12 cellular contexts compared by ENCODE assay signal in genomic region chr3:24678021-24678420, GRCh38.
DNase-seq lines count a peak whose midpoint lies in the region; ATAC-seq, FAIRE-seq and TF ChIP-seq lines count a peak whose summit lies in the region.
"Had no signal": no experiment of that assay in that cellular context is flagged by ENCODE, and none has a peak within 500 bp of the region (broad histone marks: within the 10 kb centered on the region; RNA-seq: fewer than 3 reads in every experiment).

No MANE protein-coding gene starts in this region.

- H3K23ac ChIP-seq in mesenchymal stem cell (ENCODE audit: low read length in 2 of 2), result no peak overlapping the region

- TF ChIP-seq CTCF in nephron progenitor cell (IDR thresholded peaks at IDR 0.05) (no peak), esophagus squamous epithelium (IDR thresholded peaks at IDR 0.05) (no peak)

- 25% methylated on average over 2 of the region's 2 CpGs for WGBS in mesenchymal stem cell
- WGBS in esophagus squamous epithelium, 2 donors, result 35 to 52% methylated on average over 2 of the region's 2 CpGs

- H3K79me1 ChIP-seq in mesenchymal stem cell (replicated peaks; ENCODE audit: low read length, poor library complexity, severe bottlenecking), result no peaks in the 10 kb centered on the region

- no peak overlapping the region for H2AK5ac ChIP-seq in mesenchymal stem cell (ENCODE audit: low read length, severe bottlenecking)

- H3K27ac ChIP-seq in mesenchymal stem cell (ENCODE audit: low read length, poor library complexity, severe bottlenecking) (peak overlapping the region; percentile 62), esophagus squamous epithelium (no peak overlapping the region)

- H3K36me3 Mint-ChIP-seq in T-helper 2 cell treated with Interferon-gamma antibody and Interleukin-4, amounts not matched to agents 5 μg/mL and 100 μg/mL, for 36 hours (ENCODE audit: low read depth), result no peaks in the 10 kb centered on the region
- no peaks in the 10 kb centered on the region for H3K36me3 Mint-ChIP-seq in nephron progenitor cell (ENCODE audit: low read depth)
- H3K36me3 Mint-ChIP-seq: brain had no signal

- DNase-seq in GM12892 (ENCODE audit: insufficient read length) (no peak), mesenchymal stem cell (no peak), nephron progenitor cell (no peak), sciatic nerve (ENCODE audit: low spot score) (no peak), esophagus squamous epithelium (lab: John Stamatoyannopoulos, UW) (no peak)
- DNase-seq in T-helper 2 cell treated with Interferon-gamma antibody and Interleukin-4, amounts not matched to agents 5 μg/mL and 100 μg/mL, for 36 hours (ENCODE audit: low spot score), result no peak
- DNase-seq in stimulated activated CD4-positive, alpha-beta T cell treated with anti-CD3 and anti-CD28 coated beads, Interleukin-15, amount 100 ng/mL, for 24 hours, result no peak
- DNase-seq: DMS79, midbrain, NCI-H1092 treated with DMSO at 0.1 percent for 48 hours had no signal

- H2BK12ac ChIP-seq in mesenchymal stem cell (ENCODE audit: low read length in 2 of 2), result no peak overlapping the region

- peak overlapping the region; percentile 57 for H3K4me2 ChIP-seq in mesenchymal stem cell (ENCODE audit: low read length, poor library complexity, severe bottlenecking)

- H3K9ac ChIP-seq in mesenchymal stem cell (ENCODE audit: low read length), result peak overlapping the region; percentile 73

- H3K9me3 Mint-ChIP-seq in T-helper 2 cell treated with Interferon-gamma antibody and Interleukin-4, amounts not matched to agents 5 μg/mL and 100 μg/mL, for 36 hours, result no peaks in the 10 kb centered on the region
- peaks cover 4% of the 10 kb centered on the region for H3K9me3 Mint-ChIP-seq in nephron progenitor cell

- peak overlapping the region; percentile 24 for H2BK120ac ChIP-seq in mesenchymal stem cell (ENCODE audit: low read depth, low read length)

- no peaks in the 10 kb centered on the region for H3K9me3 ChIP-seq in mesenchymal stem cell (ENCODE audit: control insufficient read depth, low read length)
- no peaks in the 10 kb centered on the region for H3K9me3 ChIP-seq in esophagus squamous epithelium

- H3K27ac Mint-ChIP-seq in T-helper 2 cell treated with Interferon-gamma antibody and Interleukin-4, amounts not matched to agents 5 μg/mL and 100 μg/mL, for 36 hours, result no peak overlapping the region
- H3K27ac Mint-ChIP-seq in nephron progenitor cell, result no peak overlapping the region

- no peaks in the 10 kb centered on the region for H3K27me3 ChIP-seq in mesenchymal stem cell (ENCODE audit: control insufficient read depth in 1 of 2, insufficient read depth in 1 of 2, low read length in 2 of 2)
- H3K27me3 ChIP-seq in esophagus squamous epithelium, result no peaks in the 10 kb centered on the region

- H2BK15ac ChIP-seq in mesenchymal stem cell (ENCODE audit: low read depth, poor library complexity, severe bottlenecking), result no peak overlapping the region

- H4K91ac ChIP-seq in mesenchymal stem cell (ENCODE audit: low read length), result no peak overlapping the region

- H3K4me3 ChIP-seq in mesenchymal stem cell (ENCODE audit: insufficient read depth in 1 of 2, low read depth in 1 of 2, low read length in 2 of 2) (peak overlapping the region in 1 of 2 experiments; percentile 60), esophagus squamous epithelium (no peak overlapping the region)

- H3K4me1 ChIP-seq in mesenchymal stem cell (ENCODE audit: control insufficient read depth, insufficient read depth, low read depth, low read length) (peaks cover 2% of the 10 kb centered on the region), esophagus squamous epithelium (peaks cover 0 to 8% (median under 1%) of the 10 kb centered on the region in 3 donors)

- no peaks in the 10 kb centered on the region for H3K36me3 ChIP-seq in mesenchymal stem cell (ENCODE audit: control insufficient read depth in 1 of 2, insufficient read depth in 2 of 2, low read depth in 1 of 2, low read length in 2 of 2)
- no peaks in the 10 kb centered on the region for H3K36me3 ChIP-seq in esophagus squamous epithelium

- peak overlapping the region; percentile 4 to 6 for H3K18ac ChIP-seq in mesenchymal stem cell (ENCODE audit: low read depth in 1 of 2, low read length in 2 of 2)

- H3K4me3 Mint-ChIP-seq in T-helper 2 cell treated with Interferon-gamma antibody and Interleukin-4, amounts not matched to agents 5 μg/mL and 100 μg/mL, for 36 hours, result peak overlapping the region; percentile 63
- no peak overlapping the region for H3K4me3 Mint-ChIP-seq in nephron progenitor cell
- H3K4me3 Mint-ChIP-seq: brain had no signal

- peaks cover 57% of the 10 kb centered on the region for H3K27me3 Mint-ChIP-seq in T-helper 2 cell treated with Interferon-gamma antibody and Interleukin-4, amounts not matched to agents 5 μg/mL and 100 μg/mL, for 36 hours (ENCODE audit: low read depth)
- peaks cover 6% of the 10 kb centered on the region for H3K27me3 Mint-ChIP-seq in nephron progenitor cell (ENCODE audit: low read depth, poor library complexity)

- H2AFZ ChIP-seq in mesenchymal stem cell (ENCODE audit: low read depth, low read length), result no peak overlapping the region

- H4K8ac ChIP-seq in mesenchymal stem cell (ENCODE audit: low read length), result no peak overlapping the region

- TF ChIP-seq POLR2A in GM12892 (IDR thresholded peaks at IDR 0.05; ENCODE audit: low read depth, low read length), result no peak
- no peak for TF ChIP-seq POLR2A in esophagus squamous epithelium (IDR thresholded peaks at IDR 0.05)

- FAIRE-seq in GM12892 (lab: Jason Lieb, UNC), result peak; percentile 17

- peaks cover 13% of the 10 kb centered on the region for H3K4me1 Mint-ChIP-seq in T-helper 2 cell treated with Interferon-gamma antibody and Interleukin-4, amounts not matched to agents 5 μg/mL and 100 μg/mL, for 36 hours (ENCODE audit: low read depth)
- no peaks in the 10 kb centered on the region for H3K4me1 Mint-ChIP-seq in nephron progenitor cell

- no peak overlapping the region for H2BK5ac ChIP-seq in mesenchymal stem cell (ENCODE audit: low read depth, low read length, poor library complexity, severe bottlenecking)

- intact Hi-C loops in sciatic nerve (cut with DNase I) (no loop called here), esophagus squamous epithelium (cut with DNase I) (no loop called here)

- ATAC-seq in HG02642 (IDR thresholded peaks at IDR 0.05; ENCODE audit: poor library complexity, unreplicated experiment), result peak; percentile 37
- no peak for ATAC-seq in sciatic nerve

- no peak overlapping the region for H3K14ac ChIP-seq in mesenchymal stem cell (ENCODE audit: low read length in 2 of 2)

- H3K4ac ChIP-seq in mesenchymal stem cell (ENCODE audit: low read depth in 1 of 2, low read length in 2 of 2), result no peak overlapping the region
